Comparison of ENCODE assay signal across 15 cellular contexts in the genomic region with DNA sequence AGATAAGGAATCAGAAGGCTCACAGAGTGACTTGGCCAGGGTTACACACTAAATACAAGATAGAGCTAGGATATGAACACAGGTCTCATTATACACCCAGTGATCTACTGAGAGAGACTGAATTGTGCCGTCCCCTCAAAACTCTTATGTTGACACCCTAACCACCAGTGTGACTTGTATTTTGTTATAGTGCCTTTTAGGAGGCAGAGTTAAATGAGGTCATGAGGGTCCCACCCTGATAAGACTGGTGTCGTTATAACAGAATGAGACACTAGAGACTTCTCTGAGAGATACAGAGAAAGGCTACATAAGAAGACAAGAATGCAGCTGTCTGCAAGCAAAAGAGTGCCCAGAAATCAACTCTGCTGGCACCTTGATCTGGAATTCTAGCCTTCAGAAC.
"Had no signal": no experiment of that assay in that cellular context is flagged by ENCODE, and none has a peak within 500 bp of the region (broad histone marks: within the 10 kb centered on the region; RNA-seq: fewer than 3 reads in every experiment).

No MANE protein-coding gene starts in this region.

- H3K27me3 Mint-ChIP-seq: activated T-helper 17 cell treated with anti-CD3 and anti-CD28 coated beads, Interleukin-2, amount 50 U/mL, for 72 hours; naive B cell had no signal

- H3K27me3 ChIP-seq: ascending aorta, esophagus squamous epithelium, ovary, tibial nerve had no signal

- H3K27ac Mint-ChIP-seq: activated naive CD4-positive, alpha-beta T cell treated with anti-CD3 and anti-CD28 coated beads for 36 hours; activated T-helper 17 cell treated with anti-CD3 and anti-CD28 coated beads, Interleukin-2, amount 50 U/mL, for 72 hours had no signal

- H3K27ac ChIP-seq: ascending aorta, esophagus squamous epithelium, ovary, tibial nerve had no signal

- H3K4me1 ChIP-seq: ascending aorta had no signal

- H3K9me3 ChIP-seq: ascending aorta, esophagus squamous epithelium, ovary, tibial nerve had no signal

- H3K36me3 ChIP-seq: ascending aorta, esophagus squamous epithelium, ovary, tibial nerve had no signal

- H3K4me3 ChIP-seq: ascending aorta, esophagus squamous epithelium, ovary, tibial nerve had no signal

- DNase-seq: activated CD4-positive, alpha-beta T cell treated with anti-CD3 and anti-CD28 coated beads, Interleukin-2, amount 50 U/mL, for 4 hours; activated naive CD4-positive, alpha-beta T cell treated with anti-CD3 and anti-CD28 coated beads for 36 hours; esophagus squamous epithelium; foreskin fibroblast; glutamatergic neuron; naive B cell; ovary; retina; stimulated activated CD4-positive, alpha-beta T cell treated with anti-CD3 and anti-CD28 coated beads, Interleukin-4, amount 100 ng/mL, for 24 hours; stimulated activated naive CD4-positive, alpha-beta T cell; substantia nigra had no signal

- H3K4me3 Mint-ChIP-seq: activated naive CD4-positive, alpha-beta T cell treated with anti-CD3 and anti-CD28 coated beads for 36 hours; activated T-helper 17 cell treated with anti-CD3 and anti-CD28 coated beads, Interleukin-2, amount 50 U/mL, for 72 hours had no signal

- H3K9me3 Mint-ChIP-seq: activated naive CD4-positive, alpha-beta T cell treated with anti-CD3 and anti-CD28 coated beads for 36 hours; activated T-helper 17 cell treated with anti-CD3 and anti-CD28 coated beads, Interleukin-2, amount 50 U/mL, for 72 hours; naive B cell had no signal

- ATAC-seq: activated CD4-positive, CD25-positive, alpha-beta regulatory T cell treated with anti-CD3 and anti-CD28 coated beads, Interleukin-2, amount 50 U/mL, for 24 hours; activated T-helper 17 cell treated with anti-CD3 and anti-CD28 coated beads, Interleukin-2, amount 50 U/mL, for 72 hours had no signal
